Comparison of ENCODE assay signal across 18 cellular contexts in genomic region chr14:106080922-106081321, GRCh38.
"Had no signal": no experiment of that assay in that cellular context is flagged by ENCODE, and none has a peak within 500 bp of the region (broad histone marks: within the 10 kb centered on the region; RNA-seq: fewer than 3 reads in every experiment).

No MANE protein-coding gene starts in this region.

- H3K4me2 ChIP-seq: neural progenitor cell had no signal

- H3K27ac Mint-ChIP-seq: memory B cell; mesothelial cell of epicardium; natural killer cell treated with Interleukin-12 subunit alpha and Interleukin-12 subunit beta and Interleukin-15 and Interleukin-18, amount 100 ng/mL, for 72 hours; neural progenitor cell had no signal

- H2AFZ ChIP-seq: neural progenitor cell had no signal

- H3K4me1 ChIP-seq: heart right ventricle, neural progenitor cell, right atrium auricular region had no signal

- H3K4me3 ChIP-seq: dorsolateral prefrontal cortex, heart right ventricle, neural progenitor cell, ovary, right atrium auricular region had no signal

- H3K9me3 Mint-ChIP-seq: memory B cell; natural killer cell treated with Interleukin-12 subunit alpha and Interleukin-12 subunit beta and Interleukin-15 and Interleukin-18, amount 100 ng/mL, for 72 hours had no signal

- H3K9me3 ChIP-seq: heart right ventricle, ovary, right atrium auricular region had no signal

- H3K36me3 ChIP-seq: heart right ventricle, neural progenitor cell, ovary, right atrium auricular region had no signal

- DNase-seq: cortex of kidney; dorsolateral prefrontal cortex; effector CD8-positive, alpha-beta T cell; heart right ventricle; hypothalamus; kidney glomerular epithelial cell; nucleus accumbens; ovary; small intestine; stimulated activated CD4-positive, alpha-beta T cell treated with anti-CD3 and anti-CD28 coated beads, Interleukin-12 subunit alpha, Interleukin-12 subunit beta, amount 100 ng/mL, for 4 hours; stimulated activated CD4-positive, alpha-beta T cell treated with anti-CD3 and anti-CD28 coated beads, Interleukin-2, amount 100 ng/mL, for 48 hours; stimulated activated naive CD4-positive, alpha-beta T cell treated with Interleukin-2 at 50 U/mL for 16 hours; trophoblast cell had no signal

- ATAC-seq: heart right ventricle; natural killer cell treated with Interleukin-12 subunit alpha and Interleukin-12 subunit beta and Interleukin-15 and Interleukin-18, amount 100 ng/mL, for 72 hours had no signal

- H3K4me3 Mint-ChIP-seq: memory B cell; mesothelial cell of epicardium; natural killer cell treated with Interleukin-12 subunit alpha and Interleukin-12 subunit beta and Interleukin-15 and Interleukin-18, amount 100 ng/mL, for 72 hours; neural progenitor cell had no signal

- H3K27me3 ChIP-seq: neural progenitor cell, ovary, right atrium auricular region had no signal

- H3K36me3 Mint-ChIP-seq: mesothelial cell of epicardium; natural killer cell treated with Interleukin-12 subunit alpha and Interleukin-12 subunit beta and Interleukin-15 and Interleukin-18, amount 100 ng/mL, for 72 hours; neural progenitor cell had no signal

- H3K9ac ChIP-seq: neural progenitor cell had no signal

- H3K4me1 Mint-ChIP-seq: memory B cell, mesothelial cell of epicardium, neural progenitor cell had no signal

- H3K27ac ChIP-seq: dorsolateral prefrontal cortex, heart right ventricle, neural progenitor cell, ovary, right atrium auricular region had no signal
